8 cellular contexts compared by ENCODE assay signal in genomic region chr5:119070828-119071572, GRCh38. TPM values are rescaled to one million over a fixed set of nuclear protein-coding genes. Genes with fewer than 3 reads are reported as not detected.
DNase-seq lines count a peak whose midpoint lies in the region; ATAC-seq and TF ChIP-seq lines count a peak whose summit lies in the region.

DMXL1 (plus strand) TSS chr5:119071087; CDS start chr5:119071570, 483 bp downstream.

- no peak for TF ChIP-seq CTCF in BJ (IDR thresholded peaks at IDR 0.05; ENCODE audit: insufficient read depth, low read depth, low read length)

- H3K27me3 ChIP-seq in BJ (ENCODE audit: control insufficient read depth, insufficient read depth, low read length), result no peaks in the 10 kb centered on the region

- DNase-seq in BJ (ENCODE audit: low read depth) (peak; percentile 98), NCI-H748 (lab: John Stamatoyannopoulos, UW; ENCODE audit: unreplicated experiment) (peak; percentile 99), dedifferentiated amniotic fluid mesenchymal stem cell (ENCODE audit: extremely low spot score) (peak; percentile 100), left kidney (ENCODE audit: low read depth, low spot score) (peak; percentile 100)
- DNase-seq in activated CD4-positive, alpha-beta T cell treated with anti-CD3 and anti-CD28 coated beads, Interleukin-2, amount 50 U/mL, for 1 hour, result peak; percentile 98
- DNase-seq in stimulated activated CD4-positive, alpha-beta T cell treated with anti-CD3 and anti-CD28 coated beads, Interleukin-2, amount 100 ng/mL, for 24 hours, result peak; percentile 97 to 98

- POLR2A ChIA-PET in BJ (lab: Charles Lee), result no interaction called here

- peak within 1 kb of the TSS; percentile 70 for H3K4me3 ChIP-seq in BJ (ENCODE audit: low read depth, low read length)

- peak; percentile 74 for ATAC-seq in GM19351 (IDR thresholded peaks at IDR 0.05; ENCODE audit: unreplicated experiment)
- ATAC-seq in HG03521 (IDR thresholded peaks at IDR 0.05; ENCODE audit: unreplicated experiment), result peak; percentile 74

- H3K36me3 ChIP-seq in BJ (ENCODE audit: control insufficient read depth, insufficient read depth, low read length), result no peaks in the 10 kb centered on the region

- CTCF ChIA-PET in BJ (lab: Yijun Ruan, JAX), result interaction anchor here (1.1 to 1.9 kb wide), 3 partner anchors 11 to 341 kb away, joined by 5 to 7 read pairs (median 6); partner anchors contain the start of gene DTWD2

RNA-seq across cellular contexts. Expression of gene DMXL1, which starts in this region (rescaled TPM):
- polyA plus RNA-seq in BJ (2011; rRNA removed), result 8.5 and 15.6 TPM in 2 replicates
- polyA minus RNA-seq in BJ (2011; rRNA and poly(A)+ RNA removed), result 23.4 and 25.8 TPM in 2 replicates

Comparison
In these comparisons a context has a peak if more than half of its experiments do, and no peak if none do; other contexts are left out.
1. Peak in every context shown above with its lines: DNase-seq, ATAC-seq and H3K4me3 ChIP-seq.